8 cellular contexts compared by ENCODE assay signal in genomic region chr17:8249621-8250020, GRCh38. TPM values are rescaled to one million over a fixed set of nuclear protein-coding genes. Genes with fewer than 3 reads are reported as not detected.
A peak's percentile ranks its signal among the peaks of the same experiment; 100 is the strongest.
DNase-seq lines count a peak whose midpoint lies in the region; TF ChIP-seq lines count a peak whose summit lies in the region.

No MANE protein-coding gene starts in this region.

- no peaks in the 10 kb centered on the region for H3K4me1 ChIP-seq in Caco-2
- peaks cover 13 to 33% (median 26%) of the 10 kb centered on the region in 4 donors for H3K4me1 ChIP-seq in esophagus muscularis mucosa

- TF ChIP-seq POLR2A in esophagus muscularis mucosa (IDR thresholded peaks at IDR 0.05; ENCODE audit: low read depth): no peak

- TF ChIP-seq EP300 in esophagus muscularis mucosa (IDR thresholded peaks at IDR 0.05): no peak

- H3K4me3 ChIP-seq in Caco-2 (ENCODE audit: low read depth, low read length) (peak overlapping the region; percentile 61), esophagus muscularis mucosa (peak overlapping the region; percentile 70 to 89 (median 72))

- peak overlapping the region; percentile 97 for H3K27ac ChIP-seq in RWPE1
- H3K27ac ChIP-seq in esophagus muscularis mucosa (replicated peaks in 1 of 4): peak overlapping the region; percentile 97 to 99 (median 98)

- intact Hi-C loops in Caco-2 (cut with micrococcal nuclease; ENCODE audit: unreplicated experiment): no loop called here
- intact Hi-C loops in esophagus muscularis mucosa (cut with DNase I): loop anchor here (5.0 kb wide), 1 partner anchor 38 kb away; the partner anchor contains the start of gene RANGRF

- POLR2A ChIA-PET in Caco-2 (lab: Charles Lee) (interaction anchor here (0.7 to 0.8 kb wide), 2 partner anchors 39 to 133 kb away, joined by 3 to 4 read pairs; partner anchors contain the start of gene RANGRF), RWPE1 (lab: Yijun Ruan, JAX; ENCODE audit: low non-redundant PET) (interaction anchor here (1.0 to 1.8 kb wide), 2 partner anchors 39 to 46 kb away, joined by 3 to 8 read pairs; partner anchors contain the start of genes RANGRF and SLC25A35)

- H3K27ac Mint-ChIP-seq in Caco-2 (ENCODE audit: unreplicated experiment) (peak overlapping the region; percentile 96), progenitor cell of endocrine pancreas (peak overlapping the region; percentile 100)

- CTCF ChIA-PET in Caco-2 (lab: Charles Lee) (no interaction called here), RWPE1 (lab: Yijun Ruan, JAX) (interaction anchor here (0.5 kb wide), 1 partner anchor 489 kb away, joined by 3 read pairs; no protein-coding TSS in a partner anchor)

- H3K9me3 ChIP-seq in Caco-2 (no peaks in the 10 kb centered on the region), esophagus muscularis mucosa (no peaks in the 10 kb centered on the region)

- no TSS peak for BruUV-seq in Caco-2 (replicated peaks; lab: Mats Ljungman, UMichigan)

- H3K9me3 Mint-ChIP-seq in Caco-2 (ENCODE audit: unreplicated experiment) (no peaks in the 10 kb centered on the region), progenitor cell of endocrine pancreas (ENCODE audit: low read depth) (no peaks in the 10 kb centered on the region)

- no peak for TF ChIP-seq CTCF in Caco-2 (IDR thresholded peaks at IDR 0.05; ENCODE audit: insufficient read depth in 1 of 2, low read depth in 1 of 2, low read length in 1 of 2, severe bottlenecking in 1 of 2, unreplicated experiment in 1 of 2)
- TF ChIP-seq CTCF in RWPE1 (conservative IDR thresholded peaks at IDR 0.05; ENCODE audit: low read depth): no peak
- no peak for TF ChIP-seq CTCF in esophagus muscularis mucosa (IDR thresholded peaks at IDR 0.05)
- TF ChIP-seq CTCF in progenitor cell of endocrine pancreas (IDR thresholded peaks at IDR 0.05; ENCODE audit: unreplicated experiment): no peak

- WGBS in esophagus muscularis mucosa: 13% methylated on average over 8 of the region's 8 CpGs

- H3K4me3 Mint-ChIP-seq in Caco-2 (ENCODE audit: unreplicated experiment): peak overlapping the region; percentile 98
- peak overlapping the region; percentile 98 for H3K4me3 Mint-ChIP-seq in progenitor cell of endocrine pancreas (ENCODE audit: low read depth)

- H3K27me3 ChIP-seq in Caco-2 (replicated peaks; ENCODE audit: control insufficient read depth, insufficient read depth, low read length) (no peaks in the 10 kb centered on the region), esophagus muscularis mucosa (no peaks in the 10 kb centered on the region)

- DNase-seq in Caco-2 (no peak), RWPE1 (ENCODE audit: low spot score) (no peak), esophagus muscularis mucosa (ENCODE audit: extremely low spot score) (no peak), progenitor cell of endocrine pancreas (ENCODE audit: low spot score, unreplicated experiment) (no peak), NCI-H1092 (lab: John Stamatoyannopoulos, UW) (no peak), NCI-H69 (lab: John Stamatoyannopoulos, UW) (no peak), NOMO-1 (lab: John Stamatoyannopoulos, UW; ENCODE audit: unreplicated experiment in 2 of 2) (no peak), epidermal melanocyte (ENCODE audit: insufficient read length, low spot score) (no peak)

- H3K27me3 Mint-ChIP-seq in Caco-2 (ENCODE audit: insufficient read depth, unreplicated experiment) (no peaks in the 10 kb centered on the region), progenitor cell of endocrine pancreas (no peaks in the 10 kb centered on the region)

- peaks cover 26% of the 10 kb centered on the region for H3K36me3 Mint-ChIP-seq in Caco-2 (ENCODE audit: insufficient read depth, unreplicated experiment)
- peaks cover 9% of the 10 kb centered on the region for H3K36me3 Mint-ChIP-seq in progenitor cell of endocrine pancreas (ENCODE audit: insufficient read depth)

- H3K36me3 ChIP-seq in Caco-2 (ENCODE audit: control insufficient read depth, insufficient read depth, low read length): no peaks in the 10 kb centered on the region
- H3K36me3 ChIP-seq in esophagus muscularis mucosa: peaks cover 6 to 22% (median 10%) of the 10 kb centered on the region in 4 donors

- peaks cover 9% of the 10 kb centered on the region for H3K4me1 Mint-ChIP-seq in Caco-2 (ENCODE audit: low read depth, unreplicated experiment)
- peaks cover 16% of the 10 kb centered on the region for H3K4me1 Mint-ChIP-seq in progenitor cell of endocrine pancreas (ENCODE audit: low read depth)

RNA-seq across cellular contexts. Expression of gene PFAS, which starts 0.5 kb away (rescaled TPM):
- total RNA-seq in Caco-2 (2022): 38.8 and 44.1 TPM in 2 replicates
- 10 to 100 TPM in 2 of 4 donors, 1 to 10 TPM in 2; 8.8 to 15.2 (median 11.2) TPM for total RNA-seq in esophagus muscularis mucosa
- total RNA-seq in progenitor cell of endocrine pancreas: 110 and 112 TPM in 2 replicates

RNA-seq across cellular contexts. Expression of gene CTC1, which starts 1.8 kb away (rescaled TPM):
- total RNA-seq in Caco-2 (2022) (18.2 and 22.9 TPM in 2 replicates), esophagus muscularis mucosa (10 to 100 TPM; 15.4 to 24.1 (median 17.2) TPM), progenitor cell of endocrine pancreas (86.5 and 97.0 TPM in 2 replicates)

RNA-seq across cellular contexts. Expression of gene RANGRF, which starts 38.8 kb away (rescaled TPM):
- total RNA-seq in Caco-2 (2022) (13.2 and 15.2 TPM in 2 replicates), esophagus muscularis mucosa (10 to 100 TPM; 26.5 to 43.6 (median 34.4) TPM), progenitor cell of endocrine pancreas (31.2 and 33.6 TPM in 2 replicates)

RNA-seq across cellular contexts. Expression of gene AURKB, which starts 39.2 kb away (rescaled TPM):
- total RNA-seq in Caco-2 (2022) (82.8 and 89.4 TPM in 2 replicates), esophagus muscularis mucosa (1 to 10 TPM in 1 of 4 donors, not detected in 3; 1.5 TPM), progenitor cell of endocrine pancreas (52.7 and 54.9 TPM in 2 replicates)

RNA-seq across cellular contexts. Expression of gene SLC25A35, which starts 45.6 kb away (rescaled TPM):
- total RNA-seq in Caco-2 (2022) (3.6 and 3.7 TPM in 2 replicates), esophagus muscularis mucosa (1 to 10 TPM in 3 of 4 donors, under 1 TPM in 1; 0.99 to 2.5 (median 1.3) TPM), progenitor cell of endocrine pancreas (4.2 TPM in 2 replicates)
